In genomic region chr6:5541751-5542432, GRCh38 we compare ENCODE assay signal across 1 cellular context.
TF ChIP-seq lines count a peak whose summit lies in the region.

No MANE protein-coding gene starts in this region.

TF ChIP-seq in HepG2, 621 proteins besides CTCF, POLR2A, EP300 and RAD21 (continued from another document):
- TF ChIP-seq ZBTB49 (CRISPR knock-in tag; IDR thresholded peaks at IDR 0.05; ENCODE audit: borderline replicate concordance) (no peak), ZSCAN22 (CRISPR knock-in tag; IDR thresholded peaks at IDR 0.05) (no peak), SIN3B (IDR thresholded peaks at IDR 0.05; ENCODE audit: low read length) (no peak), STAG1 (CRISPR knock-in tag; IDR thresholded peaks at IDR 0.05) (no peak), ZNF234 (CRISPR knock-in tag; conservative IDR thresholded peaks at IDR 0.05) (no peak), ZNF335 (CRISPR knock-in tag; IDR thresholded peaks at IDR 0.05) (no peak), ZNF17 (CRISPR knock-in tag; IDR thresholded peaks at IDR 0.05) (no peak), ZNF552 (CRISPR knock-in tag; IDR thresholded peaks at IDR 0.05; ENCODE audit: borderline replicate concordance) (no peak), KDM5B (CRISPR knock-in tag; IDR thresholded peaks at IDR 0.05; ENCODE audit: borderline replicate concordance) (no peak), POLR2AphosphoS5 (IDR thresholded peaks at IDR 0.05; ENCODE audit: low read depth, low read length) (no peak), ZBTB3 (CRISPR knock-in tag; IDR thresholded peaks at IDR 0.05; ENCODE audit: borderline replicate concordance, low read depth) (no peak), RBFOX2 (IDR thresholded peaks at IDR 0.05; ENCODE audit: low read depth, low read length) (no peak), NFATC3 (CRISPR knock-in tag; IDR thresholded peaks at IDR 0.05) (no peak)
